Comparison of ENCODE assay signal across 18 cellular contexts in genomic region chr6:109896333-109896732, GRCh38.
A peak's percentile ranks its signal among the peaks of the same experiment; 100 is the strongest.
DNase-seq lines count a peak whose midpoint lies in the region; ATAC-seq, FAIRE-seq and TF ChIP-seq lines count a peak whose summit lies in the region.
"Had no signal": no experiment of that assay in that cellular context is flagged by ENCODE, and none has a peak within 500 bp of the region (broad histone marks: within the 10 kb centered on the region; RNA-seq: fewer than 3 reads in every experiment).

No MANE protein-coding gene starts in this region.

- H3K4me1 Mint-ChIP-seq in memory B cell: peaks cover 28% of the 10 kb centered on the region
- H3K4me1 Mint-ChIP-seq: central memory CD8-positive, alpha-beta T cell; stimulated activated naive CD8-positive, alpha-beta T cell treated with anti-CD3 and anti-CD28 coated beads, Interleukin-15, amount 100 ng/mL, for 72 hours had no signal

- H3K14ac ChIP-seq in IMR-90 (replicated peaks; ENCODE audit: low read depth, low read length): no peak overlapping the region

- no peak overlapping the region for H2AK9ac ChIP-seq in IMR-90 (replicated peaks; ENCODE audit: low read depth, low read length, poor library complexity)

- TF ChIP-seq CTCF in AG10803 (conservative IDR thresholded peaks at IDR 0.05; ENCODE audit: low read length) (no peak), IMR-90 (conservative IDR thresholded peaks at IDR 0.05; ENCODE audit: low read depth, low read length) (no peak), GM12878 (IDR thresholded peaks at IDR 0.05 in 2 of 3, conservative IDR thresholded peaks at IDR 0.05 in 1 of 3; ENCODE audit: control insufficient read depth in 2 of 3, extremely low read depth in 1 of 3, insufficient read depth in 1 of 3, low read depth in 3 of 3, low read length in 3 of 3) (no peak), foreskin keratinocyte (conservative IDR thresholded peaks at IDR 0.05) (no peak)

- dilution Hi-C loops in IMR-90 (cut with HindIII; ENCODE audit: low sequenced_read_pairs, unreplicated experiment): no loop called here

- no peak overlapping the region for H2BK5ac ChIP-seq in IMR-90 (ENCODE audit: low read depth, low read length, poor library complexity, severe bottlenecking)

- H3K9me1 ChIP-seq in IMR-90 (ENCODE audit: insufficient read depth, low read length): no peaks in the 10 kb centered on the region

- no peak overlapping the region for H2AFZ ChIP-seq in IMR-90 (replicated peaks; ENCODE audit: low read length, poor library complexity)
- H2AFZ ChIP-seq in GM12878 (ENCODE audit: control insufficient read depth, low read depth, low read length): no peak overlapping the region; the same call in 1 of the 2 replicates

- H3K18ac ChIP-seq in IMR-90 (ENCODE audit: low read depth, low read length): no peak overlapping the region

- TF ChIP-seq EP300 in GM12878 (IDR thresholded peaks at IDR 0.05; ENCODE audit: borderline replicate concordance in 1 of 2, control insufficient read depth in 1 of 2, low read depth in 2 of 2, low read length in 2 of 2): no peak

- H3K27me3 ChIP-seq in IMR-90 (ENCODE audit: control insufficient read depth, insufficient read depth, low read length) (peaks cover 4% of the 10 kb centered on the region), GM12878 (replicated peaks in 1 of 2; ENCODE audit: control insufficient read depth in 2 of 2, insufficient read depth in 2 of 2, low read length in 1 of 2) (no peaks in the 10 kb centered on the region; a peak in 1 of 4 replicates), foreskin keratinocyte (no peaks in the 10 kb centered on the region)

- H3K4me1 ChIP-seq in IMR-90 (ENCODE audit: control insufficient read depth, insufficient read depth, low read length) (no peaks in the 10 kb centered on the region), GM12878 (ENCODE audit: control insufficient read depth, insufficient read depth, low read length) (no peaks in the 10 kb centered on the region), foreskin keratinocyte (peaks cover 4% of the 10 kb centered on the region)

- H3K9me3 Mint-ChIP-seq in memory B cell: no peaks in the 10 kb centered on the region
- H3K9me3 Mint-ChIP-seq: activated CD4-positive, alpha-beta memory T cell treated with anti-CD3 and anti-CD28 coated beads for 36 hours; activated naive CD8-positive, alpha-beta T cell treated with anti-CD3 and anti-CD28 coated beads, Interleukin-2, amount 50 U/mL, for 24 hours; activated T-cell treated with anti-CD3 and anti-CD28 coated beads, Interleukin-2, amount 50 U/mL, for 72 hours; central memory CD8-positive, alpha-beta T cell had no signal

- H3K36me3 ChIP-seq in IMR-90 (ENCODE audit: control insufficient read depth, insufficient read depth, low read length) (no peaks in the 10 kb centered on the region), GM12878 (ENCODE audit: control insufficient read depth in 2 of 2, insufficient read depth in 2 of 2, low read length in 1 of 2) (no peaks in the 10 kb centered on the region)

- H2AK5ac ChIP-seq in IMR-90 (ENCODE audit: low read depth, low read length): no peak overlapping the region

- H3K4ac ChIP-seq in IMR-90 (ENCODE audit: low read depth, low read length): no peak overlapping the region

- no peak overlapping the region for H3K4me3 Mint-ChIP-seq in memory B cell
- H3K4me3 Mint-ChIP-seq: activated CD4-positive, alpha-beta memory T cell treated with anti-CD3 and anti-CD28 coated beads for 36 hours; activated naive CD8-positive, alpha-beta T cell treated with anti-CD3 and anti-CD28 coated beads, Interleukin-2, amount 50 U/mL, for 24 hours; activated T-cell treated with anti-CD3 and anti-CD28 coated beads, Interleukin-2, amount 50 U/mL, for 72 hours; central memory CD8-positive, alpha-beta T cell; endodermal cell; stimulated activated naive CD8-positive, alpha-beta T cell treated with anti-CD3 and anti-CD28 coated beads, Interleukin-15, amount 100 ng/mL, for 72 hours had no signal

- ATAC-seq in IMR-90 (ENCODE audit: low read depth): no peak
- ATAC-seq in GM12878: no peak
- no peak for ATAC-seq in memory B cell (ENCODE audit: low read depth)
- ATAC-seq in foreskin keratinocyte: no peak
- ATAC-seq: activated naive CD8-positive, alpha-beta T cell treated with anti-CD3 and anti-CD28 coated beads, Interleukin-2, amount 50 U/mL, for 24 hours; activated T-cell treated with anti-CD3 and anti-CD28 coated beads, Interleukin-2, amount 50 U/mL, for 72 hours; stimulated activated naive CD8-positive, alpha-beta T cell treated with anti-CD3 and anti-CD28 coated beads, Interleukin-15, amount 100 ng/mL, for 72 hours had no signal

- SMC1A ChIA-PET in GM12878 (lab: Charles Lee; ENCODE audit: uncharacterized antibody, unreplicated experiment): no interaction called here

- H4K5ac ChIP-seq in IMR-90 (ENCODE audit: low read depth, low read length): no peak overlapping the region

- peaks cover 2% of the 10 kb centered on the region; the same call in 1 of the 2 replicates for H3K9me3 ChIP-seq in IMR-90 (ENCODE audit: control insufficient read depth, insufficient read depth, low read length)
- no peaks in the 10 kb centered on the region; the same call in 2 of the 3 replicates for H3K9me3 ChIP-seq in GM12878 (replicated peaks; ENCODE audit: control insufficient read depth, insufficient read depth, low read length)

- H3K27ac ChIP-seq in IMR-90 (ENCODE audit: insufficient read depth, low read length) (no peak overlapping the region), GM12878 (ENCODE audit: control insufficient read depth, insufficient read depth) (no peak overlapping the region), foreskin keratinocyte (no peak overlapping the region)

- no CpG with 5 or more reads among the region's 1 CpG for WGBS in IMR-90 (ENCODE audit: extremely low coverage in 2 of 2, insufficient read length in 1 of 2), 2 experiments
- 91% methylated on average over 1 of the region's 1 CpG for WGBS in GM12878 (ENCODE audit: insufficient coverage, insufficient replicate concordance, low lambda C conversion rate, missing lambda C conversion rate)

- no peak for TF ChIP-seq RAD21 in IMR-90 (IDR thresholded peaks at IDR 0.05; ENCODE audit: low read length)
- TF ChIP-seq RAD21 in GM12878 (IDR thresholded peaks at IDR 0.05; ENCODE audit: insufficient read depth, low read depth, low read length): no peak

- DNase-seq in AG10803 (ENCODE audit: low read depth): peak; percentile 42
- DNase-seq in IMR-90: peak; percentile 5
- no peak for DNase-seq in GM12878 (ENCODE audit: low read depth, low spot score)
- no peak for DNase-seq in memory B cell (ENCODE audit: low spot score in 2 of 2)
- DNase-seq in foreskin keratinocyte: no peak
- DNase-seq in amniotic stem cell (lab: John Stamatoyannopoulos, UW): no peak
- DNase-seq in GM12892 (ENCODE audit: insufficient read length): no peak
- DNase-seq in activated CD4-positive, alpha-beta T cell treated with anti-CD3 and anti-CD28 coated beads for 48 hours: no peak
- DNase-seq: activated CD4-positive, alpha-beta memory T cell treated with anti-CD3 and anti-CD28 coated beads for 36 hours; activated naive CD8-positive, alpha-beta T cell treated with anti-CD3 and anti-CD28 coated beads, Interleukin-2, amount 50 U/mL, for 24 hours; activated T-cell treated with anti-CD3 and anti-CD28 coated beads, Interleukin-2, amount 50 U/mL, for 72 hours; endodermal cell; H7; NCI-H2029; NCI-H510A; stimulated activated naive CD8-positive, alpha-beta T cell treated with anti-CD3 and anti-CD28 coated beads, Interleukin-15, amount 100 ng/mL, for 72 hours had no signal

- H3K4me3 ChIP-seq in AG10803 (ENCODE audit: low read length): no peak overlapping the region
- no peak overlapping the region for H3K4me3 ChIP-seq in IMR-90 (ENCODE audit: insufficient read depth, low read depth, low read length)
- H3K4me3 ChIP-seq in GM12878: no peak overlapping the region

- H3K79me2 ChIP-seq in GM12878 (ENCODE audit: control insufficient read depth, insufficient read depth, low read length): no peaks in the 10 kb centered on the region

- H4K20me1 ChIP-seq in IMR-90 (ENCODE audit: insufficient read depth, low read length) (no peaks in the 10 kb centered on the region), GM12878 (ENCODE audit: control insufficient read depth, insufficient read depth) (no peaks in the 10 kb centered on the region)

- H2BK120ac ChIP-seq in IMR-90 (ENCODE audit: low read depth, low read length): no peak overlapping the region

- no peaks in the 10 kb centered on the region for H3K27me3 Mint-ChIP-seq in memory B cell
- H3K27me3 Mint-ChIP-seq: progenitor cell of endocrine pancreas had no signal

- H4K8ac ChIP-seq in IMR-90 (ENCODE audit: low read depth in 2 of 2, low read length in 2 of 2): no peak overlapping the region

- H3K23ac ChIP-seq in IMR-90 (ENCODE audit: low read depth, low read length): no peak overlapping the region

- POLR2A ChIA-PET in IMR-90 (lab: Charles Lee; ENCODE audit: unreplicated experiment) (no interaction called here), GM12878 (lab: Charles Lee) (no interaction called here)

- H2BK15ac ChIP-seq in IMR-90 (ENCODE audit: low read depth, low read length): no peak overlapping the region

- no peak overlapping the region for H4K91ac ChIP-seq in IMR-90 (ENCODE audit: insufficient read depth, low read depth, low read length)

- H2BK20ac ChIP-seq in IMR-90 (ENCODE audit: low read depth, low read length): no peak overlapping the region

- H3K9ac ChIP-seq in IMR-90 (ENCODE audit: low read depth, low read length) (no peak overlapping the region), GM12878 (ENCODE audit: control insufficient read depth, insufficient read depth, low read length) (no peak overlapping the region)

- H3K36me3 Mint-ChIP-seq in memory B cell: no peaks in the 10 kb centered on the region
- H3K36me3 Mint-ChIP-seq: activated CD4-positive, alpha-beta memory T cell treated with anti-CD3 and anti-CD28 coated beads for 36 hours had no signal

- no peak overlapping the region for H3K56ac ChIP-seq in IMR-90 (ENCODE audit: extremely low read depth, insufficient read depth, low read length)

- in situ Hi-C loops in IMR-90 (cut with MboI; ENCODE audit: low sequenced_read_pairs): no loop called here
- in situ Hi-C loops in GM12878 (cut with MboI): no loop called here

- BruUV-seq in IMR-90 (replicated peaks; lab: Mats Ljungman, UMichigan) (no TSS peak), GM12878 (replicated peaks; lab: Mats Ljungman, UMichigan) (no TSS peak)

- FAIRE-seq in GM12878 (lab: Jason Lieb, UNC) (peak; percentile 38), GM12892 (lab: Jason Lieb, UNC) (no peak)

- H3K27ac Mint-ChIP-seq in memory B cell: peak overlapping the region; percentile 51
- H3K27ac Mint-ChIP-seq: activated CD4-positive, alpha-beta memory T cell treated with anti-CD3 and anti-CD28 coated beads for 36 hours; activated naive CD8-positive, alpha-beta T cell treated with anti-CD3 and anti-CD28 coated beads, Interleukin-2, amount 50 U/mL, for 24 hours; activated T-cell treated with anti-CD3 and anti-CD28 coated beads, Interleukin-2, amount 50 U/mL, for 72 hours; endodermal cell; progenitor cell of endocrine pancreas; stimulated activated naive CD8-positive, alpha-beta T cell treated with anti-CD3 and anti-CD28 coated beads, Interleukin-15, amount 100 ng/mL, for 72 hours had no signal

- H3K79me1 ChIP-seq in IMR-90 (ENCODE audit: low read depth in 1 of 2, low read length in 2 of 2): no peaks in the 10 kb centered on the region

- H3K4me2 ChIP-seq in IMR-90 (ENCODE audit: low read depth, low read length): no peak overlapping the region
- no peak overlapping the region for H3K4me2 ChIP-seq in GM12878 (ENCODE audit: control insufficient read depth, insufficient read depth)

- TF ChIP-seq POLR2A in IMR-90 (IDR thresholded peaks at IDR 0.05; ENCODE audit: low read depth, low read length) (no peak), GM12878 (IDR thresholded peaks at IDR 0.05; ENCODE audit: low read depth, low read length) (no peak), GM12892 (IDR thresholded peaks at IDR 0.05; ENCODE audit: low read depth, low read length) (no peak)

- RAD21 ChIA-PET in GM12878 (lab: Charles Lee; ENCODE audit: unreplicated experiment): no interaction called here

- intact Hi-C loops in IMR-90 (cut with micrococcal nuclease) (no loop called here), GM12878 (cut with micrococcal nuclease; ENCODE audit: unreplicated experiment) (no loop called here)

- CTCF ChIA-PET in IMR-90 (lab: Yijun Ruan, JAX) (no interaction called here), GM12878 (lab: Yijun Ruan, JAX) (no interaction called here)

Comparison
In these comparisons a context has a peak if more than half of its experiments do, and no peak if none do; other contexts are left out.
1. DNase-seq: peak in AG10803 (single experiment) and IMR-90 (single experiment); none in GM12878 (single experiment), memory B cell (0 of 2), foreskin keratinocyte (0 of 2), amniotic stem cell (single experiment), GM12892 (single experiment) and activated CD4-positive, alpha-beta T cell treated with anti-CD3 and anti-CD28 coated beads for 48 hours (single experiment).